20 cellular contexts compared by ENCODE assay signal in genomic region chr17:38426441-38426840, GRCh38. TPM values are rescaled to one million over a fixed set of nuclear protein-coding genes. Genes with fewer than 3 reads are reported as not detected.
DNase-seq lines count a peak whose midpoint lies in the region; ATAC-seq and TF ChIP-seq lines count a peak whose summit lies in the region.
"Had no signal": no experiment of that assay in that cellular context is flagged by ENCODE, and none has a peak within 500 bp of the region (broad histone marks: within the 10 kb centered on the region; RNA-seq: fewer than 3 reads in every experiment).

No MANE protein-coding gene starts in this region.

- no peak for DNase-seq in ascending aorta (ENCODE audit: low spot score in 2 of 2)
- DNase-seq in left lung, result no peak
- DNase-seq in hepatocyte (ENCODE audit: low spot score), result no peak
- no peak for DNase-seq in NCI-H2081 (lab: John Stamatoyannopoulos, UW)
- DNase-seq in activated CD4-positive, alpha-beta T cell treated with anti-CD3 and anti-CD28 coated beads, Interleukin-2, amount 50 U/mL, for 48 hours, result no peak
- DNase-seq: activated CD4-positive, alpha-beta memory T cell treated with anti-CD3 and anti-CD28 coated beads, Interleukin-2, amount 10 ng/mL, durations not matched to agents 7 days and 5 days; activated T-cell treated with anti-CD3 and anti-CD28 coated beads for 4 hours; amygdala; effector CD8-positive, alpha-beta T cell; HCEC 1CT; NCI-H1417; NCI-H510A treated with DMSO at 0.1 percent for 48 hours; ovary had no signal

- peaks cover 30% of the 10 kb centered on the region for H4K20me1 ChIP-seq in BLaER1
- no peaks in the 10 kb centered on the region for H4K20me1 ChIP-seq in hepatocyte (ENCODE audit: insufficient read depth, poor library complexity, severe bottlenecking)

- no peaks in the 10 kb centered on the region for H3K9me2 ChIP-seq in hepatocyte (replicated peaks; ENCODE audit: insufficient read depth)

- no peak overlapping the region for H2AFZ ChIP-seq in hepatocyte

- H3K9me3 ChIP-seq in BLaER1 (no peaks in the 10 kb centered on the region), ascending aorta (no peaks in the 10 kb centered on the region), left lung (no peaks in the 10 kb centered on the region), stomach smooth muscle (ENCODE audit: control insufficient read depth in 2 of 2, low read length in 2 of 2) (no peaks in the 10 kb centered on the region), hepatocyte (ENCODE audit: low read depth) (no peaks in the 10 kb centered on the region)
- H3K9me3 ChIP-seq: ovary had no signal

- ATAC-seq in left lung (no peak), HG02870 (IDR thresholded peaks at IDR 0.05; ENCODE audit: unreplicated experiment) (no peak)
- ATAC-seq: HepG2; stimulated activated memory B cell treated with anti-CD40 and anti-IgM and Interleukin-4, amounts not matched to agents 10 μg/mL and 1 μg/mL and 100 μg/mL, for 72 hours had no signal

- TF ChIP-seq CTCF in ascending aorta (IDR thresholded peaks at IDR 0.05), result no peak
- TF ChIP-seq CTCF in left lung (IDR thresholded peaks at IDR 0.05), result no peak
- TF ChIP-seq CTCF in hepatocyte (IDR thresholded peaks at IDR 0.05; ENCODE audit: poor library complexity), result no peak

- intact Hi-C loops in ascending aorta (cut with DNase I) (loop anchor here (10.0 kb wide), 1 partner anchor 238 kb away; no protein-coding TSS in a partner anchor), left lung (cut with DNase I) (no loop called here)

- H3K9ac ChIP-seq in BLaER1 (peak overlapping the region; percentile 93; the same call in 1 of the 2 replicates), stomach smooth muscle (ENCODE audit: low read length in 2 of 2) (peak overlapping the region; percentile 38 to 95)

- H3K27ac ChIP-seq in BLaER1, result peak overlapping the region; percentile 89
- H3K27ac ChIP-seq in ascending aorta, result peak overlapping the region; percentile 94 to 98
- peak overlapping the region; percentile 45 to 86 for H3K27ac ChIP-seq in left lung
- H3K27ac ChIP-seq in stomach smooth muscle (ENCODE audit: low read length), result peak overlapping the region; percentile 94
- no peak overlapping the region for H3K27ac ChIP-seq in hepatocyte
- H3K27ac ChIP-seq: C4-2B had no signal

- H3K4me2 ChIP-seq in BLaER1 (peak overlapping the region; percentile 98), hepatocyte (no peak overlapping the region)

- H3K4me1 ChIP-seq in BLaER1, result peaks cover 78% of the 10 kb centered on the region
- H3K4me1 ChIP-seq in ascending aorta, result peaks cover 15 to 50% of the 10 kb centered on the region in 2 donors
- peaks cover 0 to 58% of the 10 kb centered on the region in 2 donors for H3K4me1 ChIP-seq in left lung
- H3K4me1 ChIP-seq in stomach smooth muscle (ENCODE audit: control insufficient read depth, insufficient read depth, low read length), result peaks cover 67% of the 10 kb centered on the region
- H3K4me1 ChIP-seq in hepatocyte (ENCODE audit: insufficient read depth), result peaks cover 21% of the 10 kb centered on the region

- H3K4me3 ChIP-seq in BLaER1 (no peak overlapping the region), ascending aorta (no peak overlapping the region), left lung (no peak overlapping the region), stomach smooth muscle (ENCODE audit: low read length in 2 of 2) (no peak overlapping the region), hepatocyte (no peak overlapping the region)
- H3K4me3 ChIP-seq: lung, ovary had no signal

- H3K79me2 ChIP-seq in hepatocyte, result no peaks in the 10 kb centered on the region

- H3K36me3 ChIP-seq in BLaER1, result peaks cover 6% of the 10 kb centered on the region; the same call in 1 of the 2 replicates
- no peaks in the 10 kb centered on the region for H3K36me3 ChIP-seq in ascending aorta
- H3K36me3 ChIP-seq in left lung, result no peaks in the 10 kb centered on the region
- no peaks in the 10 kb centered on the region for H3K36me3 ChIP-seq in stomach smooth muscle (ENCODE audit: control insufficient read depth in 2 of 2, insufficient read depth in 2 of 2, low read length in 2 of 2)
- no peaks in the 10 kb centered on the region for H3K36me3 ChIP-seq in hepatocyte (replicated peaks; ENCODE audit: insufficient read depth, low read depth)
- H3K36me3 ChIP-seq: ovary had no signal

- H3K27me3 ChIP-seq in BLaER1 (peaks cover 2% of the 10 kb centered on the region; the same call in 1 of the 2 replicates), ascending aorta (no peaks in the 10 kb centered on the region), left lung (peaks cover 0 to 20% of the 10 kb centered on the region in 2 donors), stomach smooth muscle (ENCODE audit: control insufficient read depth in 1 of 2, insufficient read depth in 2 of 2, low read length in 2 of 2) (no peaks in the 10 kb centered on the region), hepatocyte (peaks cover 4% of the 10 kb centered on the region)
- H3K27me3 ChIP-seq: ovary had no signal

RNA-seq across cellular contexts. Expression of gene ARHGAP23, which starts 1.8 kb away (rescaled TPM):
- total RNA-seq in ascending aorta (89.0 TPM), left lung (10 to 100 TPM; 49.1 to 51.0 TPM), hepatocyte (7.3 and 16.0 TPM in 2 replicates)
- 30.0 and 32.8 TPM in 2 replicates for polyA plus RNA-seq in hepatocyte
- total RNA-seq: HepG2 had no signal
